ENCODE assay signal across 13 cellular contexts in genomic region chr7:139117599-139118233, GRCh38. TPM values are rescaled to one million over a fixed set of nuclear protein-coding genes. Genes with fewer than 3 reads are reported as not detected.
DNase-seq lines count a peak whose midpoint lies in the region; ATAC-seq lines count a peak whose summit lies in the region.
"Had no signal": no experiment of that assay in that cellular context is flagged by ENCODE, and none has a peak within 500 bp of the region (broad histone marks: within the 10 kb centered on the region; RNA-seq: fewer than 3 reads in every experiment).

No MANE protein-coding gene starts in this region.

- intact Hi-C loops in activated CD4-positive, alpha-beta memory T cell treated with anti-CD3 and anti-CD28 coated beads for 36 hours (cut with micrococcal nuclease) = loop anchor here (1.0 kb wide), 2 partner anchors 8 to 12 kb away; partner anchors contain the start of gene ZC3HAV1
- intact Hi-C loops in activated T-helper 2 cell treated with anti-CD3 and anti-CD28 coated beads, Interferon-gamma antibody, Interleukin-2, Interleukin-4, amounts not matched to agents 10 μg/mL and 5 μg/mL and 100 μg/mL, durations not matched to agents 14 hours and 24 hours and 36 hours (cut with micrococcal nuclease) = loop anchor here (1.0 to 5.0 kb wide), 3 partner anchors 8 to 73 kb away; partner anchors contain the start of gene ZC3HAV1
- intact Hi-C loops in sciatic nerve (cut with DNase I) = no loop called here

- H3K4me3 Mint-ChIP-seq in activated CD4-positive, alpha-beta memory T cell treated with anti-CD3 and anti-CD28 coated beads for 36 hours = peak overlapping the region; percentile 53
- no peak overlapping the region for H3K4me3 Mint-ChIP-seq in activated CD4-positive, alpha-beta memory T cell treated with anti-CD3 and anti-CD28 coated beads, Interleukin-2, amount 10 ng/mL, durations not matched to agents 7 days and 5 days
- peak overlapping the region in 3 of 7 donors; percentile 39 to 57 (median 45) for H3K4me3 Mint-ChIP-seq in CD8-positive, alpha-beta memory T cell
- H3K4me3 Mint-ChIP-seq in activated T-helper 2 cell treated with anti-CD3 and anti-CD28 coated beads, Interferon-gamma antibody, Interleukin-2, Interleukin-4, amounts not matched to agents 10 μg/mL and 5 μg/mL and 100 μg/mL, durations not matched to agents 14 hours and 24 hours and 36 hours (ENCODE audit: low read depth) = peak overlapping the region; percentile 44
- peak overlapping the region in 4 of 8 donors; percentile 23 to 89 (median 52) for H3K4me3 Mint-ChIP-seq in naive B cell

- H3K4me1 Mint-ChIP-seq in activated CD4-positive, alpha-beta memory T cell treated with anti-CD3 and anti-CD28 coated beads for 36 hours (ENCODE audit: low read depth) = peaks cover 33% of the 10 kb centered on the region
- H3K4me1 Mint-ChIP-seq in activated CD4-positive, alpha-beta memory T cell treated with anti-CD3 and anti-CD28 coated beads, Interleukin-2, amount 10 ng/mL, durations not matched to agents 7 days and 5 days = peaks cover 35% of the 10 kb centered on the region
- peaks cover 20 to 42% (median 30%) of the 10 kb centered on the region in 3 donors for H3K4me1 Mint-ChIP-seq in CD8-positive, alpha-beta memory T cell
- peaks cover 26% of the 10 kb centered on the region for H3K4me1 Mint-ChIP-seq in activated T-helper 2 cell treated with anti-CD3 and anti-CD28 coated beads, Interferon-gamma antibody, Interleukin-2, Interleukin-4, amounts not matched to agents 10 μg/mL and 5 μg/mL and 100 μg/mL, durations not matched to agents 14 hours and 24 hours and 36 hours (ENCODE audit: low read depth)
- H3K4me1 Mint-ChIP-seq in naive B cell = peaks cover 26 to 29% (median 27%) of the 10 kb centered on the region in 3 donors

- no peaks in the 10 kb centered on the region for H3K9me3 Mint-ChIP-seq in activated CD4-positive, alpha-beta memory T cell treated with anti-CD3 and anti-CD28 coated beads for 36 hours
- no peaks in the 10 kb centered on the region for H3K9me3 Mint-ChIP-seq in activated CD4-positive, alpha-beta memory T cell treated with anti-CD3 and anti-CD28 coated beads, Interleukin-2, amount 10 ng/mL, durations not matched to agents 7 days and 5 days
- H3K9me3 Mint-ChIP-seq in CD8-positive, alpha-beta memory T cell = no peaks in the 10 kb centered on the region
- no peaks in the 10 kb centered on the region for H3K9me3 Mint-ChIP-seq in activated T-helper 2 cell treated with anti-CD3 and anti-CD28 coated beads, Interferon-gamma antibody, Interleukin-2, Interleukin-4, amounts not matched to agents 10 μg/mL and 5 μg/mL and 100 μg/mL, durations not matched to agents 14 hours and 24 hours and 36 hours
- H3K9me3 Mint-ChIP-seq in naive B cell = no peaks in the 10 kb centered on the region

- peaks cover 23% of the 10 kb centered on the region for H3K4me1 ChIP-seq in CD8-positive, alpha-beta memory T cell (ENCODE audit: insufficient read depth, low read length)
- H3K4me1 ChIP-seq: SJCRH30 had no signal

- peak overlapping the region; percentile 53 for H3K27ac Mint-ChIP-seq in activated CD4-positive, alpha-beta memory T cell treated with anti-CD3 and anti-CD28 coated beads for 36 hours
- no peak overlapping the region for H3K27ac Mint-ChIP-seq in activated CD4-positive, alpha-beta memory T cell treated with anti-CD3 and anti-CD28 coated beads, Interleukin-2, amount 10 ng/mL, durations not matched to agents 7 days and 5 days
- peak overlapping the region in 6 of 8 donors; percentile 20 to 91 (median 66) for H3K27ac Mint-ChIP-seq in CD8-positive, alpha-beta memory T cell
- H3K27ac Mint-ChIP-seq in activated T-helper 2 cell treated with anti-CD3 and anti-CD28 coated beads, Interferon-gamma antibody, Interleukin-2, Interleukin-4, amounts not matched to agents 10 μg/mL and 5 μg/mL and 100 μg/mL, durations not matched to agents 14 hours and 24 hours and 36 hours = peak overlapping the region; percentile 74
- peak overlapping the region; percentile 39 to 98 (median 96) for H3K27ac Mint-ChIP-seq in naive B cell

- ATAC-seq in naive B cell (ENCODE audit: low read depth in 2 of 2) (no peak), sciatic nerve (no peak)

- DNase-seq in activated CD4-positive, alpha-beta memory T cell treated with anti-CD3 and anti-CD28 coated beads for 36 hours = no peak
- no peak for DNase-seq in activated CD4-positive, alpha-beta memory T cell treated with anti-CD3 and anti-CD28 coated beads, Interleukin-2, amount 10 ng/mL, durations not matched to agents 7 days and 5 days
- no peak for DNase-seq in CD8-positive, alpha-beta memory T cell
- no peak for DNase-seq in activated T-helper 2 cell treated with anti-CD3 and anti-CD28 coated beads, Interferon-gamma antibody, Interleukin-2, Interleukin-4, amounts not matched to agents 10 μg/mL and 5 μg/mL and 100 μg/mL, durations not matched to agents 14 hours and 24 hours and 36 hours (ENCODE audit: low spot score)
- DNase-seq in naive B cell = no peak
- DNase-seq in sciatic nerve (ENCODE audit: low spot score) = no peak
- DNase-seq in superior temporal gyrus (ENCODE audit: extremely low spot score) = no peak
- DNase-seq in RKO (ENCODE audit: low spot score) = no peak
- DNase-seq: NCI-H1092; SJCRH30; stimulated activated naive CD4-positive, alpha-beta T cell treated with Interleukin-2 at 50 U/mL for 16 hours had no signal

- no peaks in the 10 kb centered on the region for H3K27me3 Mint-ChIP-seq in activated CD4-positive, alpha-beta memory T cell treated with anti-CD3 and anti-CD28 coated beads for 36 hours
- H3K27me3 Mint-ChIP-seq in activated CD4-positive, alpha-beta memory T cell treated with anti-CD3 and anti-CD28 coated beads, Interleukin-2, amount 10 ng/mL, durations not matched to agents 7 days and 5 days = no peaks in the 10 kb centered on the region
- H3K27me3 Mint-ChIP-seq in CD8-positive, alpha-beta memory T cell = peaks cover 2 to 4% of the 10 kb centered on the region in 2 donors
- H3K27me3 Mint-ChIP-seq in activated T-helper 2 cell treated with anti-CD3 and anti-CD28 coated beads, Interferon-gamma antibody, Interleukin-2, Interleukin-4, amounts not matched to agents 10 μg/mL and 5 μg/mL and 100 μg/mL, durations not matched to agents 14 hours and 24 hours and 36 hours (ENCODE audit: low read depth) = no peaks in the 10 kb centered on the region
- no peaks in the 10 kb centered on the region for H3K27me3 Mint-ChIP-seq in naive B cell

- H3K4me3 ChIP-seq in CD8-positive, alpha-beta memory T cell (ENCODE audit: low read length) = no peak overlapping the region
- H3K4me3 ChIP-seq: hepatocyte, SJCRH30, smooth muscle cell had no signal

- POLR2A ChIA-PET in activated CD4-positive, alpha-beta memory T cell treated with anti-CD3 and anti-CD28 coated beads for 36 hours (lab: Charles Lee) = interaction anchor here (1.1 to 2.3 kb wide), 3 partner anchors 13 to 22 kb away, joined by 3 to 8 read pairs (median 6); a partner anchor contains a TSS
- POLR2A ChIA-PET in activated CD4-positive, alpha-beta memory T cell treated with anti-CD3 and anti-CD28 coated beads, Interleukin-2, amount 10 ng/mL, durations not matched to agents 7 days and 5 days (lab: Charles Lee) = interaction anchor here (0.9 to 3.6 kb wide), 10 partner anchors 7 to 242 kb away, joined by 3 to 33 read pairs (median 6); partner anchors contain the start of gene LUC7L2
- POLR2A ChIA-PET in CD8-positive, alpha-beta memory T cell (lab: Charles Lee) = interaction anchor here (0.8 to 2.4 kb wide), 2 partner anchors 20 to 23 kb away, joined by 3 to 8 read pairs; no protein-coding TSS in a partner anchor

- no peaks in the 10 kb centered on the region for H3K36me3 Mint-ChIP-seq in activated CD4-positive, alpha-beta memory T cell treated with anti-CD3 and anti-CD28 coated beads for 36 hours
- peaks cover 2% of the 10 kb centered on the region for H3K36me3 Mint-ChIP-seq in activated CD4-positive, alpha-beta memory T cell treated with anti-CD3 and anti-CD28 coated beads, Interleukin-2, amount 10 ng/mL, durations not matched to agents 7 days and 5 days (ENCODE audit: low read depth)
- peaks cover 0 to 3% (median 0%) of the 10 kb centered on the region in 3 donors for H3K36me3 Mint-ChIP-seq in CD8-positive, alpha-beta memory T cell
- no peaks in the 10 kb centered on the region for H3K36me3 Mint-ChIP-seq in activated T-helper 2 cell treated with anti-CD3 and anti-CD28 coated beads, Interferon-gamma antibody, Interleukin-2, Interleukin-4, amounts not matched to agents 10 μg/mL and 5 μg/mL and 100 μg/mL, durations not matched to agents 14 hours and 24 hours and 36 hours (ENCODE audit: low read depth)
- no peaks in the 10 kb centered on the region for H3K36me3 Mint-ChIP-seq in naive B cell

- peak overlapping the region; percentile 66 for H3K27ac ChIP-seq in CD8-positive, alpha-beta memory T cell (ENCODE audit: low read depth, low read length)
- H3K27ac ChIP-seq: SJCRH30 had no signal

- no peaks in the 10 kb centered on the region for H3K9me3 ChIP-seq in CD8-positive, alpha-beta memory T cell (ENCODE audit: low read length)
- H3K9me3 ChIP-seq: SJCRH30 had no signal

- no peaks in the 10 kb centered on the region for H3K36me3 ChIP-seq in CD8-positive, alpha-beta memory T cell (ENCODE audit: insufficient read depth, low read length)
- H3K36me3 ChIP-seq: SJCRH30 had no signal

- H3K27me3 ChIP-seq in CD8-positive, alpha-beta memory T cell (ENCODE audit: insufficient read depth, low read length, poor library complexity, severe bottlenecking) = no peaks in the 10 kb centered on the region
- H3K27me3 ChIP-seq: hepatocyte had no signal

- CTCF ChIA-PET in activated CD4-positive, alpha-beta memory T cell treated with anti-CD3 and anti-CD28 coated beads for 36 hours (lab: Charles Lee) = interaction anchor here (1.0 to 1.1 kb wide), 2 partner anchors 10 to 43 kb away, joined by 3 to 4 read pairs; no protein-coding TSS in a partner anchor
- CTCF ChIA-PET in activated CD4-positive, alpha-beta memory T cell treated with anti-CD3 and anti-CD28 coated beads, Interleukin-2, amount 10 ng/mL, durations not matched to agents 7 days and 5 days (lab: Charles Lee) = interaction anchor here (0.7 to 1.2 kb wide), 3 partner anchors 16 to 241 kb away, joined by 4 to 7 read pairs (median 4); a partner anchor contains a TSS
- CTCF ChIA-PET in CD8-positive, alpha-beta memory T cell (lab: Charles Lee) = interaction anchor here (1.4 kb wide), 1 partner anchor 10 kb away, joined by 4 read pairs; no protein-coding TSS in a partner anchor

RNA-seq across cellular contexts. Expression of gene ZC3HAV1, which starts 8.2 kb away (rescaled TPM):
- 10 to 100 TPM; 99.3 to 99.6 TPM for total RNA-seq in activated CD4-positive, alpha-beta memory T cell treated with anti-CD3 and anti-CD28 coated beads for 36 hours
- 100 to 1,000 TPM; 129 to 133 TPM for total RNA-seq in activated CD4-positive, alpha-beta memory T cell treated with anti-CD3 and anti-CD28 coated beads, Interleukin-2, amount 10 ng/mL, durations not matched to agents 7 days and 5 days
- total RNA-seq in CD8-positive, alpha-beta memory T cell = 10 to 100 TPM; 89.9 to 92.8 TPM
- 153 TPM for polyA plus RNA-seq in CD8-positive, alpha-beta memory T cell
- 76.0 and 77.1 TPM in 2 replicates for total RNA-seq in activated T-helper 2 cell treated with anti-CD3 and anti-CD28 coated beads, Interferon-gamma antibody, Interleukin-2, Interleukin-4, amounts not matched to agents 10 μg/mL and 5 μg/mL and 100 μg/mL, durations not matched to agents 14 hours and 24 hours and 36 hours
- polyA plus RNA-seq in naive B cell (ENCODE audit: low read depth in 6 of 6) = 100 to 1,000 TPM in 3 of 6 donors, 10 to 100 TPM in 3; 64.8 to 129 (median 99.7) TPM
- total RNA-seq in sciatic nerve = 38.2 TPM
